ENCODE assay signal across 8 cellular contexts in genomic region chr7:103989785-103990775, GRCh38. TPM values are rescaled to one million over a fixed set of nuclear protein-coding genes. Genes with fewer than 3 reads are reported as not detected.
DNase-seq lines count a peak whose midpoint lies in the region; ATAC-seq and TF ChIP-seq lines count a peak whose summit lies in the region.

No MANE protein-coding gene starts in this region.

- peak overlapping the region; percentile 67 for H3K4me3 Mint-ChIP-seq in activated naive CD8-positive, alpha-beta T cell treated with anti-CD3 and anti-CD28 coated beads, Interleukin-2, amount 10 ng/mL, durations not matched to agents 7 days and 5 days

- H3K27me3 Mint-ChIP-seq in activated naive CD8-positive, alpha-beta T cell treated with anti-CD3 and anti-CD28 coated beads, Interleukin-2, amount 10 ng/mL, durations not matched to agents 7 days and 5 days = peaks cover 52% of the 10 kb centered on the region

- DNase-seq in NCI-H2107 treated with DMSO at 0.1 percent for 48 hours (lab: John Stamatoyannopoulos, UW; ENCODE audit: unreplicated experiment) = peak; percentile 40
- no peak for DNase-seq in NCI-H2107 (lab: John Stamatoyannopoulos, UW)
- peak; percentile 55 for DNase-seq in NCI-H2029 (lab: John Stamatoyannopoulos, UW)
- peak; percentile 32 for DNase-seq in activated naive CD8-positive, alpha-beta T cell treated with anti-CD3 and anti-CD28 coated beads, Interleukin-2, amount 10 ng/mL, durations not matched to agents 7 days and 5 days
- DNase-seq in spleen = no peak
- DNase-seq in stimulated activated CD4-positive, alpha-beta T cell treated with anti-CD3 and anti-CD28 coated beads, Interleukin-12 subunit alpha, Interleukin-12 subunit beta, amount 100 ng/mL, for 4 hours = no peak

- H3K9me3 ChIP-seq in iPS-18a (ENCODE audit: control insufficient read depth, low read depth, low read length) = no peaks in the 10 kb centered on the region
- H3K9me3 ChIP-seq in spleen = no peaks in the 10 kb centered on the region

- H3K4me3 ChIP-seq in iPS-18a (ENCODE audit: low read length) (peak overlapping the region; percentile 59), spleen (peak overlapping the region; percentile 18 to 69 (median 46))

- H3K27ac Mint-ChIP-seq in activated naive CD8-positive, alpha-beta T cell treated with anti-CD3 and anti-CD28 coated beads, Interleukin-2, amount 10 ng/mL, durations not matched to agents 7 days and 5 days = peak overlapping the region; percentile 10

- no peaks in the 10 kb centered on the region for H3K36me3 ChIP-seq in iPS-18a (ENCODE audit: control insufficient read depth, low read depth, low read length)
- no peaks in the 10 kb centered on the region for H3K36me3 ChIP-seq in spleen

- ATAC-seq in activated naive CD8-positive, alpha-beta T cell treated with anti-CD3 and anti-CD28 coated beads, Interleukin-2, amount 10 ng/mL, durations not matched to agents 7 days and 5 days (ENCODE audit: low read depth) = peak; percentile 14
- ATAC-seq in GM21381 (IDR thresholded peaks at IDR 0.05; ENCODE audit: unreplicated experiment) = no peak

- no peaks in the 10 kb centered on the region for H3K4me1 ChIP-seq in iPS-18a (ENCODE audit: control insufficient read depth, low read depth, low read length)
- H3K4me1 ChIP-seq in spleen = peaks cover 4 to 29% (median 19%) of the 10 kb centered on the region in 6 donors

- WGBS in spleen, 5 donors = 1 to 2% (median 2%) methylated on average over 63 to 82 of the region's 82 CpGs

- H3K4me1 Mint-ChIP-seq in activated naive CD8-positive, alpha-beta T cell treated with anti-CD3 and anti-CD28 coated beads, Interleukin-2, amount 10 ng/mL, durations not matched to agents 7 days and 5 days = peaks cover 6% of the 10 kb centered on the region

- no peaks in the 10 kb centered on the region for H3K9me3 Mint-ChIP-seq in activated naive CD8-positive, alpha-beta T cell treated with anti-CD3 and anti-CD28 coated beads, Interleukin-2, amount 10 ng/mL, durations not matched to agents 7 days and 5 days

- no peak for TF ChIP-seq CTCF in spleen (IDR thresholded peaks at IDR 0.05 in 8 of 11, conservative IDR thresholded peaks at IDR 0.05 in 3 of 11)

- peak overlapping the region; percentile 24 for H3K9ac ChIP-seq in iPS-18a (ENCODE audit: low read length)

- no peak for TF ChIP-seq POLR2A in spleen (IDR thresholded peaks at IDR 0.05)

- peaks cover 64% of the 10 kb centered on the region for H3K27me3 ChIP-seq in iPS-18a (ENCODE audit: control insufficient read depth, insufficient read depth, low read length)
- peaks cover 0 to 69% (median 35%) of the 10 kb centered on the region in 7 donors for H3K27me3 ChIP-seq in spleen (replicated peaks in 1 of 7)

- peaks cover 2% of the 10 kb centered on the region for H3K36me3 Mint-ChIP-seq in activated naive CD8-positive, alpha-beta T cell treated with anti-CD3 and anti-CD28 coated beads, Interleukin-2, amount 10 ng/mL, durations not matched to agents 7 days and 5 days

- intact Hi-C loops in spleen (cut with DNase I; ENCODE audit: low total_unique reads) = no loop called here

- POLR2A ChIA-PET in activated naive CD8-positive, alpha-beta T cell treated with anti-CD3 and anti-CD28 coated beads, Interleukin-2, amount 10 ng/mL, durations not matched to agents 7 days and 5 days (lab: Charles Lee) = no interaction called here

- no peak overlapping the region for H3K27ac ChIP-seq in iPS-18a (ENCODE audit: low read length)
- peak overlapping the region in 3 of 8 donors; percentile 13 to 63 (median 61) for H3K27ac ChIP-seq in spleen

RNA-seq across cellular contexts. Expression of gene RELN, which starts 0.6 kb away (rescaled TPM):
- not detected for total RNA-seq in activated naive CD8-positive, alpha-beta T cell treated with anti-CD3 and anti-CD28 coated beads, Interleukin-2, amount 10 ng/mL, durations not matched to agents 7 days and 5 days
- 1 to 10 TPM in 4 of 7 donors, under 1 TPM in 3; 0.03 to 7.6 (median 1.2) TPM for total RNA-seq in spleen
- polyA plus RNA-seq in spleen = 1 to 10 TPM in 1 of 3 donors, under 1 TPM in 2; 0.07 to 1.3 (median 0.61) TPM

Comparison
In these comparisons a context has a peak if more than half of its experiments do, and no peak if none do; other contexts are left out.
1. DNase-seq: peak in NCI-H2107 treated with DMSO at 0.1 percent for 48 hours (single experiment), NCI-H2029 (single experiment) and activated naive CD8-positive, alpha-beta T cell treated with anti-CD3 and anti-CD28 coated beads, Interleukin-2, amount 10 ng/mL, durations not matched to agents 7 days and 5 days (single experiment); none in NCI-H2107 (single experiment), spleen (single experiment) and stimulated activated CD4-positive, alpha-beta T cell treated with anti-CD3 and anti-CD28 coated beads, Interleukin-12 subunit alpha, Interleukin-12 subunit beta, amount 100 ng/mL, for 4 hours (single experiment).